35 cellular contexts compared by ENCODE assay signal in genomic region chr12:123850246-123851134, GRCh38.
"Had no signal": no experiment of that assay in that cellular context is flagged by ENCODE, and none has a peak within 500 bp of the region (broad histone marks: within the 10 kb centered on the region; RNA-seq: fewer than 3 reads in every experiment).

No MANE protein-coding gene starts in this region.

- H3K4me3 Mint-ChIP-seq: activated B cell treated with CpG ODN at 0.5 μM for 24 hours; activated CD8-positive, alpha-beta T cell treated with anti-CD3 and anti-CD28 coated beads for 36 hours; activated naive CD8-positive, alpha-beta T cell; activated T-cell treated with anti-CD3 and anti-CD28 coated beads, Interleukin-2, amount 50 U/mL, for 4 hours; activated T-helper 17 cell treated with anti-CD3 and anti-CD28 coated beads, Interleukin-2, amount 50 U/mL, for 72 hours; central memory CD8-positive, alpha-beta T cell; effector memory CD8-positive, alpha-beta T cell; T-helper 17 cell; T-helper 2 cell treated with Interferon-gamma antibody and Interleukin-4, amounts not matched to agents 5 μg/mL and 100 μg/mL, for 36 hours had no signal

- H3K9me3 Mint-ChIP-seq: activated B cell treated with CpG ODN at 0.5 μM for 24 hours; activated CD8-positive, alpha-beta T cell treated with anti-CD3 and anti-CD28 coated beads for 36 hours; activated T-cell treated with anti-CD3 and anti-CD28 coated beads, Interleukin-2, amount 50 U/mL, for 4 hours; activated T-helper 17 cell treated with anti-CD3 and anti-CD28 coated beads, Interleukin-2, amount 50 U/mL, for 72 hours; central memory CD8-positive, alpha-beta T cell; effector memory CD8-positive, alpha-beta T cell; T-helper 2 cell treated with Interferon-gamma antibody and Interleukin-4, amounts not matched to agents 5 μg/mL and 100 μg/mL, for 36 hours had no signal

- H3K27ac ChIP-seq: brain microvascular endothelial cell, epithelial cell of prostate, esophagus squamous epithelium, gastroesophageal sphincter, WERI-Rb-1 had no signal

- DNase-seq: activated B cell treated with CpG ODN at 0.5 μM for 24 hours; activated CD4-positive, alpha-beta T cell treated with anti-CD3 and anti-CD28 coated beads for 48 hours; activated CD4-positive, alpha-beta T cell treated with anti-CD3 and anti-CD28 coated beads, Interleukin-2, amount 50 U/mL, for 1 hour; activated CD4-positive, alpha-beta T cell treated with anti-CD3 and anti-CD28 coated beads, Interleukin-2, amount 50 U/mL, for 48 hours; activated CD8-positive, alpha-beta memory T cell treated with anti-CD3 and anti-CD28 coated beads for 24 hours; activated CD8-positive, alpha-beta T cell treated with anti-CD3 and anti-CD28 coated beads for 36 hours; activated effector memory CD4-positive, alpha-beta T cell treated with Interleukin-2 at 50 U/mL for 16 hours; activated gamma-delta T cell treated with Interleukin-2 at 50 U/mL for 16 hours; activated naive CD4-positive, alpha-beta T cell treated with anti-CD3 and anti-CD28 coated beads, Interleukin-2, amount 50 U/mL, for 16 hours; activated naive CD4-positive, alpha-beta T cell treated with Interleukin-2 at 50 U/mL for 16 hours; activated T-cell treated with anti-CD3 and anti-CD28 coated beads, Interleukin-2, amount 50 U/mL, for 4 hours; amniotic stem cell; anterior cingulate cortex; brain microvascular endothelial cell; cortex of kidney; dermis blood vessel endothelial cell; effector CD4-positive, alpha-beta T cell; effector memory CD8-positive, alpha-beta T cell; esophagus squamous epithelium; foreskin melanocyte; T-helper 1 cell; T-helper 17 cell; T1000; WERI-Rb-1 had no signal

- H3K4me1 ChIP-seq: esophagus squamous epithelium, gastroesophageal sphincter had no signal

- H3K27me3 Mint-ChIP-seq: activated CD8-positive, alpha-beta T cell treated with anti-CD3 and anti-CD28 coated beads for 36 hours; activated naive CD8-positive, alpha-beta T cell had no signal

- H3K27ac Mint-ChIP-seq: activated B cell treated with CpG ODN at 0.5 μM for 24 hours; activated CD8-positive, alpha-beta T cell treated with anti-CD3 and anti-CD28 coated beads for 36 hours; activated naive CD8-positive, alpha-beta T cell; activated T-helper 17 cell treated with anti-CD3 and anti-CD28 coated beads, Interleukin-2, amount 50 U/mL, for 72 hours; effector memory CD8-positive, alpha-beta T cell; T-helper 17 cell; T-helper 2 cell treated with Interferon-gamma antibody and Interleukin-4, amounts not matched to agents 5 μg/mL and 100 μg/mL, for 36 hours had no signal

- H3K4me1 Mint-ChIP-seq: activated B cell treated with CpG ODN at 0.5 μM for 24 hours; activated T-helper 17 cell treated with anti-CD3 and anti-CD28 coated beads, Interleukin-2, amount 50 U/mL, for 72 hours; central memory CD8-positive, alpha-beta T cell; T-helper 17 cell had no signal

- H3K27me3 ChIP-seq: brain microvascular endothelial cell had no signal

- H3K36me3 ChIP-seq: brain microvascular endothelial cell, esophagus squamous epithelium, gastroesophageal sphincter, WERI-Rb-1 had no signal

- FAIRE-seq: astrocyte, bronchial epithelial cell, endometrium, endothelial cell of umbilical vein had no signal

- H3K36me3 Mint-ChIP-seq: activated naive CD8-positive, alpha-beta T cell had no signal

- H3K9me3 ChIP-seq: esophagus squamous epithelium, gastroesophageal sphincter had no signal

- ATAC-seq: activated CD4-positive, CD25-positive, alpha-beta regulatory T cell treated with anti-CD3 and anti-CD28 coated beads, Interleukin-2, amount 50 U/mL, for 24 hours; activated CD8-positive, alpha-beta T cell treated with anti-CD3 and anti-CD28 coated beads for 36 hours; activated T-cell treated with anti-CD3 and anti-CD28 coated beads, Interleukin-2, amount 50 U/mL, for 4 hours; activated T-helper 17 cell treated with anti-CD3 and anti-CD28 coated beads, Interleukin-2, amount 50 U/mL, for 72 hours; effector memory CD8-positive, alpha-beta T cell; gastroesophageal sphincter; T-helper 17 cell had no signal

- H3K4me3 ChIP-seq: esophagus squamous epithelium, gastroesophageal sphincter had no signal
